In genomic region chr1:35112668-35113067, GRCh38 we compare ENCODE assay signal across 18 cellular contexts. TPM values are rescaled to one million over a fixed set of nuclear protein-coding genes. Genes with fewer than 3 reads are reported as not detected.
A peak's percentile ranks its signal among the peaks of the same experiment; 100 is the strongest.
DNase-seq lines count a peak whose midpoint lies in the region; ATAC-seq, FAIRE-seq and TF ChIP-seq lines count a peak whose summit lies in the region.
"Had no signal": no experiment of that assay in that cellular context is flagged by ENCODE, and none has a peak within 500 bp of the region (broad histone marks: within the 10 kb centered on the region; RNA-seq: fewer than 3 reads in every experiment).

No MANE protein-coding gene starts in this region.

- H3K27ac ChIP-seq in A549, result no peak overlapping the region
- H3K27ac ChIP-seq in VCaP, result no peak overlapping the region
- no peak overlapping the region for H3K27ac ChIP-seq in esophagus squamous epithelium
- H3K27ac ChIP-seq: BLaER1 treated with 17β-estradiol and CSF1 and Interleukin-3, amounts not matched to agents 10 nM and 100 nM; left ventricle myocardium inferior had no signal

- intact Hi-C loops in esophagus squamous epithelium (cut with DNase I), result no loop called here

- WGBS in A549 (ENCODE audit: missing lambda C conversion rate), result 88% methylated on average over 4 of the region's 4 CpGs
- 74 to 78% methylated on average over 4 of the region's 4 CpGs for WGBS in esophagus squamous epithelium, 2 donors

- no peak overlapping the region for H3K4me3 ChIP-seq in A549
- H3K4me3 ChIP-seq in foreskin fibroblast (ENCODE audit: low read depth in 1 of 2, low read length in 2 of 2), result no peak overlapping the region
- no peak overlapping the region for H3K4me3 ChIP-seq in esophagus squamous epithelium
- H3K4me3 ChIP-seq: BLaER1 treated with 17β-estradiol and CSF1 and Interleukin-3, amounts not matched to agents 10 nM and 100 nM; K562; left ventricle myocardium inferior had no signal

- no peak for TF ChIP-seq RAD21 in A549 (conservative IDR thresholded peaks at IDR 0.05 in 1 of 2, IDR thresholded peaks at IDR 0.05 in 1 of 2)

- peaks cover 11% of the 10 kb centered on the region for H3K4me1 ChIP-seq in A549
- no peaks in the 10 kb centered on the region for H3K4me1 ChIP-seq in esophagus squamous epithelium
- H3K4me1 ChIP-seq: BLaER1 treated with 17β-estradiol and CSF1 and Interleukin-3, amounts not matched to agents 10 nM and 100 nM; left ventricle myocardium inferior had no signal

- H3K4me2 ChIP-seq in A549, result no peak overlapping the region
- H3K4me2 ChIP-seq: BLaER1 treated with 17β-estradiol and CSF1 and Interleukin-3, amounts not matched to agents 10 nM and 100 nM had no signal

- TF ChIP-seq CTCF in A549 (IDR thresholded peaks at IDR 0.05), result peak; percentile 8; the same call in 1 of the 3 replicates
- TF ChIP-seq CTCF in GM12873 (IDR thresholded peaks at IDR 0.05; ENCODE audit: insufficient read depth, low read depth, low read length, missing control alignments), result peak; percentile 4
- TF ChIP-seq CTCF in VCaP (conservative IDR thresholded peaks at IDR 0.05), result peak; percentile 32; the same call in 1 of the 2 replicates
- peak; percentile 2 for TF ChIP-seq CTCF in foreskin fibroblast (IDR thresholded peaks at IDR 0.05; ENCODE audit: low read depth, low read length)
- TF ChIP-seq CTCF in esophagus squamous epithelium (IDR thresholded peaks at IDR 0.05), result no peak

- POLR2A ChIA-PET in A549 (lab: Yijun Ruan, JAX), result no interaction called here

- no peaks in the 10 kb centered on the region for H3K27me3 ChIP-seq in esophagus squamous epithelium
- H3K27me3 ChIP-seq: BLaER1 treated with 17β-estradiol and CSF1 and Interleukin-3, amounts not matched to agents 10 nM and 100 nM had no signal

- DNase-seq in A549 (ENCODE audit: low read depth in 1 of 2, low spot score in 1 of 2) (peak in 1 of 2 experiments; percentile 3), foreskin fibroblast (peak in 1 of 2 donors; percentile 14), esophagus squamous epithelium (lab: John Stamatoyannopoulos, UW) (no peak), NCI-H2196 treated with DMSO at 0.1 percent for 48 hours (lab: John Stamatoyannopoulos, UW; ENCODE audit: unreplicated experiment) (no peak), mucosa of gallbladder (ENCODE audit: low spot score) (no peak)
- DNase-seq: activated CD4-positive, alpha-beta T cell treated with anti-CD3 and anti-CD28 coated beads for 4 hours; activated T-cell treated with anti-CD3 and anti-CD28 coated beads, Interleukin-2, amount 50 U/mL, for 24 hours; left ventricle myocardium inferior; naive thymus-derived CD4-positive, alpha-beta T cell; NCI-H2107; right cardiac atrium; stimulated activated CD4-positive, alpha-beta T cell treated with anti-CD3 and anti-CD28 coated beads, Interleukin-4, amount 100 ng/mL, for 1 hour; stimulated activated naive B cell treated with anti-CD40 and anti-IgM and Interleukin-4, amounts not matched to agents 10 μg/mL and 1 μg/mL and 100 μg/mL, for 72 hours had no signal

- no peak for FAIRE-seq in A549 (lab: Jason Lieb, UNC)

- no peak for TF ChIP-seq EP300 in A549 (IDR thresholded peaks at IDR 0.05)

- TF ChIP-seq POLR2A in A549 (IDR thresholded peaks at IDR 0.05; ENCODE audit: low read length), result no peak
- TF ChIP-seq POLR2A in esophagus squamous epithelium (IDR thresholded peaks at IDR 0.05), result no peak

- ATAC-seq in A549, result no peak
- no peak for ATAC-seq in HG02981 (IDR thresholded peaks at IDR 0.05; ENCODE audit: unreplicated experiment)
- ATAC-seq: K562; naive thymus-derived CD4-positive, alpha-beta T cell; right cardiac atrium; stimulated activated naive B cell treated with anti-CD40 and anti-IgM and Interleukin-4, amounts not matched to agents 10 μg/mL and 1 μg/mL and 100 μg/mL, for 72 hours had no signal

- H3K9me3 ChIP-seq in A549 (no peaks in the 10 kb centered on the region), esophagus squamous epithelium (no peaks in the 10 kb centered on the region)
- H3K9me3 ChIP-seq: left ventricle myocardium inferior had no signal

- H3K36me3 ChIP-seq in esophagus squamous epithelium, result peaks cover 0 to 66% (median 6%) of the 10 kb centered on the region in 3 donors

- CTCF ChIA-PET in A549 (lab: Yijun Ruan, JAX), result interaction anchor here (1.0 to 1.4 kb wide), 2 partner anchors 9 to 16 kb away, joined by 3 read pairs; no protein-coding TSS in a partner anchor

TF ChIP-seq in A549, 52 proteins besides CTCF, POLR2A, EP300 and RAD21 (continues in another document):
- TF ChIP-seq NFE2L2 (conservative IDR thresholded peaks at IDR 0.05; ENCODE audit: low read length) (no peak), HOXA7 (CRISPR knock-in tag; IDR thresholded peaks at IDR 0.05) (no peak), CBX8 (IDR thresholded peaks at IDR 0.05) (no peak), CHD4 (IDR thresholded peaks at IDR 0.05; ENCODE audit: borderline replicate concordance) (no peak), KDM5A (IDR thresholded peaks at IDR 0.05) (no peak), REST (IDR thresholded peaks at IDR 0.05) (no peak), HEYL (CRISPR knock-in tag; IDR thresholded peaks at IDR 0.05) (no peak), MYC (IDR thresholded peaks at IDR 0.05; ENCODE audit: borderline replicate concordance, low read length) (no peak), CBX2 (IDR thresholded peaks at IDR 0.05; ENCODE audit: borderline replicate concordance, low read depth) (no peak), NR3C1 (IDR thresholded peaks at IDR 0.05) (no peak)
- TF ChIP-seq, protein P1, sequence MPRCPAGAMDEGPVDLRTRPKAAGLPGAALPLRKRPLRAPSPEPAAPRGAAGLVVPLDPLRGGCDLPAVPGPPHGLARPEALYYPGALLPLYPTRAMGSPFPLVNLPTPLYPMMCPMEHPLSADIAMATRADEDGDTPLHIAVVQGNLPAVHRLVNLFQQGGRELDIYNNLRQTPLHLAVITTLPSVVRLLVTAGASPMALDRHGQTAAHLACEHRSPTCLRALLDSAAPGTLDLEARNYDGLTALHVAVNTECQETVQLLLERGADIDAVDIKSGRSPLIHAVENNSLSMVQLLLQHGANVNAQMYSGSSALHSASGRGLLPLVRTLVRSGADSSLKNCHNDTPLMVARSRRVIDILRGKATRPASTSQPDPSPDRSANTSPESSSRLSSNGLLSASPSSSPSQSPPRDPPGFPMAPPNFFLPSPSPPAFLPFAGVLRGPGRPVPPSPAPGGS (IDR thresholded peaks at IDR 0.05), result no peak
- TF ChIP-seq, protein P2, sequence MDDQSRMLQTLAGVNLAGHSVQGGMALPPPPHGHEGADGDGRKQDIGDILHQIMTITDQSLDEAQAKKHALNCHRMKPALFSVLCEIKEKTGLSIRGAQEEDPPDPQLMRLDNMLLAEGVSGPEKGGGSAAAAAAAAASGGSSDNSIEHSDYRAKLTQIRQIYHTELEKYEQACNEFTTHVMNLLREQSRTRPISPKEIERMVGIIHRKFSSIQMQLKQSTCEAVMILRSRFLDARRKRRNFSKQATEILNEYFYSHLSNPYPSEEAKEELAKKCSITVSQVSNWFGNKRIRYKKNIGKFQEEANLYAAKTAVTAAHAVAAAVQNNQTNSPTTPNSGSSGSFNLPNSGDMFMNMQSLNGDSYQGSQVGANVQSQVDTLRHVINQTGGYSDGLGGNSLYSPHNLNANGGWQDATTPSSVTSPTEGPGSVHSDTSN (IDR thresholded peaks at IDR 0.05), result no peak
- TF ChIP-seq, protein P3, sequence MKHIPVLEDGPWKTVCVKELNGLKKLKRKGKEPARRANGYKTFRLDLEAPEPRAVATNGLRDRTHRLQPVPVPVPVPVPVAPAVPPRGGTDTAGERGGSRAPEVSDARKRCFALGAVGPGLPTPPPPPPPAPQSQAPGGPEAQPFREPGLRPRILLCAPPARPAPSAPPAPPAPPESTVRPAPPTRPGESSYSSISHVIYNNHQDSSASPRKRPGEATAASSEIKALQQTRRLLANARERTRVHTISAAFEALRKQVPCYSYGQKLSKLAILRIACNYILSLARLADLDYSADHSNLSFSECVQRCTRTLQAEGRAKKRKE (CRISPR knock-in tag; IDR thresholded peaks at IDR 0.05; ENCODE audit: low read depth), result no peak

RNA-seq across cellular contexts. Expression of gene ZMYM1, which starts 33.5 kb away (rescaled TPM):
- polyA plus RNA-seq in A549 (2011; rRNA removed) (14.4 and 16.8 TPM in 2 replicates), A549 (2017; fragmentation: RNase III; extraction: RNeasy Plus Mini Kit Qiagen cat#74134 plus additional on column Dnase treatment) (5.6 to 7.3 TPM (median 6.5 TPM) in 3 replicates)
- polyA plus RNA-seq in A549 (2012; cell fraction: cytosol; rRNA removed), result 2.9 and 3.2 TPM in 2 replicates
- 3.4 and 3.8 TPM in 2 replicates for polyA plus RNA-seq in A549 (2012; cell fraction: nucleus; rRNA removed)
- polyA minus RNA-seq in A549 (2011; rRNA and poly(A)+ RNA removed), result 12.1 and 19.2 TPM in 2 replicates
- total RNA-seq in esophagus squamous epithelium (10 to 100 TPM; 10.6 to 18.1 (median 11.9) TPM), mucosa of gallbladder (14.9 TPM)

Comparison
In these comparisons a context has a peak if more than half of its experiments do, and no peak if none do; other contexts are left out.
1. CTCF ChIP-seq: peak in A549 (single experiment), GM12873 (single experiment), VCaP (single experiment) and foreskin fibroblast (single experiment); none in esophagus squamous epithelium (0 of 6).